20 cellular contexts compared by ENCODE assay signal in the genomic region with DNA sequence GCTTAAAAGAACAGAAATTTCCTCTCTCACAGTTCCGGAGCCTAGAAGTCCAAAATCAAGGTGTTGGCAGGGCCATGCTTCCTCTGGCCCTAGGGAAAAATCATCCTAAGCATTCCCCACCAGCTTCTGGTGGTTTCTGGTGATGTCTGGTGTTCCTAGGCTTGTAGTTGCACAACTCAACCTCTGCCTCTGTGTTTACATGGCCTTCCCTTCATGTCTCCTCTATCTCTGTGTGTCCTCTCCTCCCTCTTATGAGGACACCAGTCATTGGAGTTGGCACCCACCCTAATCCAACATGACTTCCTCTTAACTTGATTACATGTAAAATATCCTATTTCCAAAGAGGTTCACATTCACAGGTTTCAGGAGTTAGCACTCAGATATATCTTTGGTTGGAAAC.
"Had no signal": no experiment of that assay in that cellular context is flagged by ENCODE, and none has a peak within 500 bp of the region (broad histone marks: within the 10 kb centered on the region; RNA-seq: fewer than 3 reads in every experiment).

No MANE protein-coding gene starts in this region.

- ATAC-seq: left cardiac atrium; left ventricle myocardium superior; naive thymus-derived CD4-positive, alpha-beta T cell had no signal

- H3K4me3 Mint-ChIP-seq: endodermal cell; naive thymus-derived CD4-positive, alpha-beta T cell; nephron progenitor cell had no signal

- H3K4me3 ChIP-seq: coronary artery, hepatocyte, sigmoid colon, skin epidermis, stomach had no signal

- DNase-seq: effector CD4-positive, alpha-beta T cell; endodermal cell; foreskin melanocyte; head of caudate nucleus; kidney; left cardiac atrium; left ventricle myocardium superior; naive thymus-derived CD4-positive, alpha-beta T cell; nephron progenitor cell; posterior cingulate gyrus; sigmoid colon; stimulated activated CD4-positive, alpha-beta T cell treated with anti-CD3 and anti-CD28 coated beads, Interleukin-2, amount 100 ng/mL, for 24 hours; stimulated activated naive CD4-positive, alpha-beta T cell; stomach; substantia nigra; trophoblast cell had no signal

- H3K27me3 ChIP-seq: hepatocyte, sigmoid colon, stomach had no signal

- H3K27ac ChIP-seq: coronary artery, hepatocyte, sigmoid colon, stomach had no signal

- FAIRE-seq: endothelial cell of umbilical vein, kidney had no signal

- H3K9me3 ChIP-seq: sigmoid colon, stomach had no signal

- H3K27ac Mint-ChIP-seq: endodermal cell, nephron progenitor cell had no signal

- H3K4me1 Mint-ChIP-seq: endodermal cell had no signal

- H3K36me3 ChIP-seq: sigmoid colon had no signal
